In genomic region chr2:130355181-130355577, GRCh38 we compare ENCODE assay signal across 8 cellular contexts. TPM values are rescaled to one million over a fixed set of nuclear protein-coding genes. Genes with fewer than 3 reads are reported as not detected.
DNase-seq lines count a peak whose midpoint lies in the region; ATAC-seq lines count a peak whose summit lies in the region.

No MANE protein-coding gene starts in this region.

- peaks cover 36% of the 10 kb centered on the region for H3K27me3 ChIP-seq in iPS-15b (ENCODE audit: control insufficient read depth, insufficient read depth, low read length)

- H3K9me3 ChIP-seq in iPS-15b (ENCODE audit: control insufficient read depth, insufficient read depth, low read length) = no peaks in the 10 kb centered on the region

- H3K27me3 Mint-ChIP-seq in activated CD8-positive, alpha-beta memory T cell treated with anti-CD3 and anti-CD28 coated beads, Interleukin-2, amount 10 ng/mL, durations not matched to agents 7 days and 5 days = no peaks in the 10 kb centered on the region

- peaks cover 4% of the 10 kb centered on the region for H3K4me1 ChIP-seq in iPS-15b (ENCODE audit: control insufficient read depth, insufficient read depth, low read length)

- peak; percentile 34 for DNase-seq in activated CD8-positive, alpha-beta memory T cell treated with anti-CD3 and anti-CD28 coated beads, Interleukin-2, amount 10 ng/mL, durations not matched to agents 7 days and 5 days
- DNase-seq in activated CD8-positive, alpha-beta memory T cell treated with anti-CD3 and anti-CD28 coated beads, Interleukin-2, amount 50 U/mL, for 48 hours = no peak
- DNase-seq in activated naive CD4-positive, alpha-beta T cell treated with anti-CD3 and anti-CD28 coated beads, Interleukin-2, amount 50 U/mL, for 72 hours (ENCODE audit: low spot score in 2 of 2) = no peak
- no peak for DNase-seq in stimulated activated naive CD8-positive, alpha-beta T cell treated with anti-CD3 and anti-CD28 coated beads, Interleukin-15, Interleukin-2, amounts not matched to agents 100 U/mL and 50 U/mL, for 24 hours
- DNase-seq in SHP77 (lab: John Stamatoyannopoulos, UW) = no peak
- DNase-seq in AG08395 (ENCODE audit: low spot score) = no peak

- peaks cover 1% of the 10 kb centered on the region for H3K36me3 Mint-ChIP-seq in activated CD8-positive, alpha-beta memory T cell treated with anti-CD3 and anti-CD28 coated beads, Interleukin-2, amount 10 ng/mL, durations not matched to agents 7 days and 5 days
- peaks cover 0 to 5% of the 10 kb centered on the region in 2 donors for H3K36me3 Mint-ChIP-seq in activated naive CD4-positive, alpha-beta T cell treated with anti-CD3 and anti-CD28 coated beads, Interleukin-2, amount 50 U/mL, for 72 hours

- peak overlapping the region; percentile 61 for H3K4me3 ChIP-seq in iPS-15b (ENCODE audit: low read depth, low read length)

- H3K9me3 Mint-ChIP-seq in activated CD8-positive, alpha-beta memory T cell treated with anti-CD3 and anti-CD28 coated beads, Interleukin-2, amount 10 ng/mL, durations not matched to agents 7 days and 5 days (ENCODE audit: low read depth) = no peaks in the 10 kb centered on the region
- no peaks in the 10 kb centered on the region for H3K9me3 Mint-ChIP-seq in activated naive CD4-positive, alpha-beta T cell treated with anti-CD3 and anti-CD28 coated beads, Interleukin-2, amount 50 U/mL, for 72 hours

- ATAC-seq in activated CD8-positive, alpha-beta memory T cell treated with anti-CD3 and anti-CD28 coated beads, Interleukin-2, amount 10 ng/mL, durations not matched to agents 7 days and 5 days = no peak
- no peak for ATAC-seq in activated naive CD4-positive, alpha-beta T cell treated with anti-CD3 and anti-CD28 coated beads, Interleukin-2, amount 50 U/mL, for 72 hours
- peak; percentile 4 for ATAC-seq in stimulated activated naive CD8-positive, alpha-beta T cell treated with anti-CD3 and anti-CD28 coated beads, Interleukin-15, Interleukin-2, amounts not matched to agents 100 U/mL and 50 U/mL, for 24 hours
- ATAC-seq in GM21423 (IDR thresholded peaks at IDR 0.05; ENCODE audit: unreplicated experiment) = no peak

- peaks cover 13% of the 10 kb centered on the region for H3K4me1 Mint-ChIP-seq in activated CD8-positive, alpha-beta memory T cell treated with anti-CD3 and anti-CD28 coated beads, Interleukin-2, amount 10 ng/mL, durations not matched to agents 7 days and 5 days

- CTCF ChIA-PET in activated CD8-positive, alpha-beta memory T cell treated with anti-CD3 and anti-CD28 coated beads, Interleukin-2, amount 10 ng/mL, durations not matched to agents 7 days and 5 days (lab: Charles Lee) = interaction anchor here (1.1 to 2.3 kb wide), 3 partner anchors 15 to 22 kb away, joined by 3 to 12 read pairs (median 3); no protein-coding TSS in a partner anchor

- no peaks in the 10 kb centered on the region for H3K36me3 ChIP-seq in iPS-15b (ENCODE audit: control insufficient read depth, insufficient read depth, low read length)

- peak overlapping the region; percentile 66 for H3K4me3 Mint-ChIP-seq in activated CD8-positive, alpha-beta memory T cell treated with anti-CD3 and anti-CD28 coated beads, Interleukin-2, amount 10 ng/mL, durations not matched to agents 7 days and 5 days

- H3K27ac Mint-ChIP-seq in activated CD8-positive, alpha-beta memory T cell treated with anti-CD3 and anti-CD28 coated beads, Interleukin-2, amount 10 ng/mL, durations not matched to agents 7 days and 5 days = peak overlapping the region; percentile 21
- H3K27ac Mint-ChIP-seq in activated naive CD4-positive, alpha-beta T cell treated with anti-CD3 and anti-CD28 coated beads, Interleukin-2, amount 50 U/mL, for 72 hours = peak overlapping the region; percentile 22 to 48

- no peak overlapping the region for H3K9ac ChIP-seq in iPS-15b (ENCODE audit: low read depth, low read length)

RNA-seq across cellular contexts. Expression of gene PTPN18, which starts 0.7 kb away (rescaled TPM):
- 10 to 100 TPM; 82.3 to 90.5 TPM for total RNA-seq in activated CD8-positive, alpha-beta memory T cell treated with anti-CD3 and anti-CD28 coated beads, Interleukin-2, amount 10 ng/mL, durations not matched to agents 7 days and 5 days
- total RNA-seq in activated naive CD4-positive, alpha-beta T cell treated with anti-CD3 and anti-CD28 coated beads, Interleukin-2, amount 50 U/mL, for 72 hours = 10 to 100 TPM; 28.3 to 62.1 TPM

RNA-seq across cellular contexts. Expression of gene IMP4, which starts 12.5 kb away (rescaled TPM):
- total RNA-seq in activated CD8-positive, alpha-beta memory T cell treated with anti-CD3 and anti-CD28 coated beads, Interleukin-2, amount 10 ng/mL, durations not matched to agents 7 days and 5 days = 100 to 1,000 TPM in 1 of 2 experiments, 10 to 100 TPM in 1; 85.8 to 115 TPM
- 100 to 1,000 TPM in 1 of 2 donors, 10 to 100 TPM in 1; 91.0 to 106 TPM for total RNA-seq in activated naive CD4-positive, alpha-beta T cell treated with anti-CD3 and anti-CD28 coated beads, Interleukin-2, amount 50 U/mL, for 72 hours
